In the genomic region with DNA sequence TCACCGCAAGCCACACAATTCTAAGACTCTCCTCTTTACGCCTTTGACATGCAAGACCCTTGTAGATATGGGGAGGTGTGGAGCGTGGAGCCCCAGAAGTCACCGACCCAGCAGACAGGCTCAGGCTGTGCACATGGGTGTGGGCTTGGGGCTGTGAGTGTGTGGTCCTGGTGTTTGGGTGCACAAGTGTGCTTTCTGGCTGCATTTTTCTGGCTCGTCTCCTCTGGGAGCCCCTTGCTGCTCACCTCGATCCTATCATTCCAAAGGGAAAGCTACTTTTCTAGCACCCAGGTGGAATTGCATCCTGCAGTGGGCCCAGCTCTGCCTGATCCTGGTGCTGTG, we compare ENCODE assay signal across 24 cellular contexts.
"Had no signal": no experiment of that assay in that cellular context is flagged by ENCODE, and none has a peak within 500 bp of the region (broad histone marks: within the 10 kb centered on the region; RNA-seq: fewer than 3 reads in every experiment).

No MANE protein-coding gene starts in this region.

- H3K4me3 ChIP-seq: coronary artery, lower lobe of right lung, ovary, prostate gland, spleen, thoracic aorta, upper lobe of left lung had no signal

- H3K27me3 ChIP-seq: ovary, upper lobe of left lung had no signal

- H3K4me1 ChIP-seq: lower lobe of right lung, prostate gland had no signal

- H3K36me3 ChIP-seq: lower lobe of right lung, neutrophil, ovary, prostate gland, spleen, thoracic aorta, upper lobe of left lung, WERI-Rb-1 had no signal

- H3K27ac ChIP-seq: coronary artery, epithelial cell of prostate, lower lobe of right lung, neutrophil, ovary, prostate gland, thoracic aorta, upper lobe of left lung, WERI-Rb-1 had no signal

- ATAC-seq: activated CD4-positive, alpha-beta T cell treated with anti-CD3 and anti-CD28 coated beads for 36 hours had no signal

- H3K27ac Mint-ChIP-seq: activated CD4-positive, alpha-beta memory T cell treated with anti-CD3 and anti-CD28 coated beads for 36 hours; activated CD4-positive, alpha-beta T cell treated with anti-CD3 and anti-CD28 coated beads for 36 hours; naive thymus-derived CD4-positive, alpha-beta T cell had no signal

- H3K9me3 ChIP-seq: lower lobe of right lung, neutrophil, ovary, prostate gland, thoracic aorta, upper lobe of left lung had no signal

- FAIRE-seq: kidney, TTC549 had no signal

- DNase-seq: activated CD4-positive, alpha-beta memory T cell treated with anti-CD3 and anti-CD28 coated beads for 36 hours; activated CD4-positive, alpha-beta T cell treated with anti-CD3 and anti-CD28 coated beads for 36 hours; activated naive CD4-positive, alpha-beta T cell treated with Interleukin-2 at 50 U/mL for 16 hours; activated naive CD8-positive, alpha-beta T cell treated with anti-CD3 and anti-CD28 coated beads, Interleukin-2, amount 10 ng/mL, durations not matched to agents 7 days and 5 days; activated T-cell treated with anti-CD3 and anti-CD28 coated beads, Interleukin-2, amount 50 U/mL, for 48 hours; amniotic stem cell; cerebellar nuclear complex; foreskin fibroblast; kidney; lower lobe of right lung; naive thymus-derived CD4-positive, alpha-beta T cell; ovary; spleen; stimulated activated CD4-positive, alpha-beta T cell treated with anti-CD3 and anti-CD28 coated beads, Interleukin-4, amount 100 ng/mL, for 1 hour; stimulated activated naive CD4-positive, alpha-beta T cell treated with Interleukin-2 at 50 U/mL for 16 hours; T-helper 1 cell; WERI-Rb-1 had no signal

- H3K4me3 Mint-ChIP-seq: activated CD4-positive, alpha-beta memory T cell treated with anti-CD3 and anti-CD28 coated beads for 36 hours; activated CD4-positive, alpha-beta T cell treated with anti-CD3 and anti-CD28 coated beads for 36 hours; activated naive CD8-positive, alpha-beta T cell treated with anti-CD3 and anti-CD28 coated beads, Interleukin-2, amount 10 ng/mL, durations not matched to agents 7 days and 5 days had no signal
